Comparison of ENCODE assay signal across 4 cellular contexts in genomic region chr7:143424476-143424875, GRCh38. TPM values are rescaled to one million over a fixed set of nuclear protein-coding genes. Genes with fewer than 3 reads are reported as not detected.
"Had no signal": no experiment of that assay in that cellular context is flagged by ENCODE, and none has a peak within 500 bp of the region (broad histone marks: within the 10 kb centered on the region; RNA-seq: fewer than 3 reads in every experiment).

No MANE protein-coding gene starts in this region.

RNA-seq across cellular contexts. Expression of gene EPHA1, which starts 15.8 kb away (rescaled TPM):
- total RNA-seq: LHCN-M2, NCI-H460 had no signal

RNA-seq across cellular contexts. Expression of gene TAS2R60, which starts 18.8 kb away (rescaled TPM):
- total RNA-seq: LHCN-M2, M059J, MCF 10A, NCI-H460 had no signal

RNA-seq across cellular contexts. Expression of gene TAS2R41, which starts 53.2 kb away (rescaled TPM):
- total RNA-seq: LHCN-M2, M059J, MCF 10A, NCI-H460 had no signal
